In genomic region chr11:67057410-67057757, GRCh38 we compare ENCODE assay signal across 1 cellular context.
TF ChIP-seq lines count a peak whose summit lies in the region.

No MANE protein-coding gene starts in this region.

TF ChIP-seq in IMR-90, 13 proteins besides CTCF, POLR2A, EP300 and RAD21:
- TF ChIP-seq FOS (IDR thresholded peaks at IDR 0.05; ENCODE audit: low read depth, low read length): no peak
- TF ChIP-seq CEBPB (IDR thresholded peaks at IDR 0.05; ENCODE audit: low read depth, low read length): no peak
- no peak for TF ChIP-seq MXI1 (IDR thresholded peaks at IDR 0.05; ENCODE audit: borderline replicate concordance, low read depth, low read length)
- TF ChIP-seq RCOR1 (IDR thresholded peaks at IDR 0.05; ENCODE audit: insufficient replicate concordance, low read length): no peak
- no peak for TF ChIP-seq CHD1 (IDR thresholded peaks at IDR 0.05; ENCODE audit: low read depth, low read length)
- TF ChIP-seq MAFK (IDR thresholded peaks at IDR 0.05; ENCODE audit: low read depth, low read length): no peak
